ENCODE assay signal across 2 cellular contexts in the genomic region with DNA sequence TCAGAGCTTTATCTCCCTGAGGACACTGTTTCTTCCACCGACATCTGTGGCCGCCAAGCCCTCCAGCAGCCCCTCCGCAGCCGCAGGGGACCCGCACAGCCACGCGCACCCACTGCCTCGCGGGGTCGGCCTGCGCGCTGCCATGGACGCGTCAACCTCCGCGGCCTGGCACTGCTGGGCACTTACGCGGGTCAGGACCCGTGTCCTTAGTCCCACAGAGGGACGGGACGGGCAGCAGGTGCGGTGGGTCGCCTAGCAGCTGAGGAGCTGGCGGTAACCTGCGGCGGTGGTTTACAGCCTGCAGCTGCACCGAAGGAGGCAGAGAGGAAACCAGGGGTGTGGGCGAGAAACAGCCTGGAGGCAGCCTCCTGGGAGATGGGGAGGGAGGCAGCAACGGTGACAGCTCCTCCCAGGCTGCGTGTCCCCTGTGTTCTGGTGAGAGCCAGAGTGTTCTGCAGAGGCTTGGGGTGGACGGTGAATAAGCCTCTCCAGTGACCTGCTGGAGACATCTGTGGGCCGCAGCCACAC.
TF ChIP-seq lines count a peak whose summit lies in the region.

No MANE protein-coding gene starts in this region.

TF ChIP-seq in SK-N-SH, 30 proteins besides CTCF, POLR2A, EP300 and RAD21 (continued from another document):
- TF ChIP-seq, protein P1, sequence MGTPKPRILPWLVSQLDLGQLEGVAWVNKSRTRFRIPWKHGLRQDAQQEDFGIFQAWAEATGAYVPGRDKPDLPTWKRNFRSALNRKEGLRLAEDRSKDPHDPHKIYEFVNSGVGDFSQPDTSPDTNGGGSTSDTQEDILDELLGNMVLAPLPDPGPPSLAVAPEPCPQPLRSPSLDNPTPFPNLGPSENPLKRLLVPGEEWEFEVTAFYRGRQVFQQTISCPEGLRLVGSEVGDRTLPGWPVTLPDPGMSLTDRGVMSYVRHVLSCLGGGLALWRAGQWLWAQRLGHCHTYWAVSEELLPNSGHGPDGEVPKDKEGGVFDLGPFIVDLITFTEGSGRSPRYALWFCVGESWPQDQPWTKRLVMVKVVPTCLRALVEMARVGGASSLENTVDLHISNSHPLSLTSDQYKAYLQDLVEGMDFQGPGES (IDR thresholded peaks at IDR 0.05; ENCODE audit: low read depth, low read length) = no peak
- TF ChIP-seq GABPA (IDR thresholded peaks at IDR 0.05; ENCODE audit: low read depth) (no peak), MEF2A (IDR thresholded peaks at IDR 0.05; ENCODE audit: borderline replicate concordance, low read depth) (no peak), TAF1 (IDR thresholded peaks at IDR 0.05; ENCODE audit: borderline replicate concordance, low read depth, low read length) (no peak), FOSL2 (IDR thresholded peaks at IDR 0.05; ENCODE audit: borderline replicate concordance, low read depth) (no peak), SIN3A (IDR thresholded peaks at IDR 0.05; ENCODE audit: borderline replicate concordance, low read depth, low read length) (no peak), NRF1 (IDR thresholded peaks at IDR 0.05; ENCODE audit: low read depth, low read length) (no peak)
- TF ChIP-seq, protein P2, sequence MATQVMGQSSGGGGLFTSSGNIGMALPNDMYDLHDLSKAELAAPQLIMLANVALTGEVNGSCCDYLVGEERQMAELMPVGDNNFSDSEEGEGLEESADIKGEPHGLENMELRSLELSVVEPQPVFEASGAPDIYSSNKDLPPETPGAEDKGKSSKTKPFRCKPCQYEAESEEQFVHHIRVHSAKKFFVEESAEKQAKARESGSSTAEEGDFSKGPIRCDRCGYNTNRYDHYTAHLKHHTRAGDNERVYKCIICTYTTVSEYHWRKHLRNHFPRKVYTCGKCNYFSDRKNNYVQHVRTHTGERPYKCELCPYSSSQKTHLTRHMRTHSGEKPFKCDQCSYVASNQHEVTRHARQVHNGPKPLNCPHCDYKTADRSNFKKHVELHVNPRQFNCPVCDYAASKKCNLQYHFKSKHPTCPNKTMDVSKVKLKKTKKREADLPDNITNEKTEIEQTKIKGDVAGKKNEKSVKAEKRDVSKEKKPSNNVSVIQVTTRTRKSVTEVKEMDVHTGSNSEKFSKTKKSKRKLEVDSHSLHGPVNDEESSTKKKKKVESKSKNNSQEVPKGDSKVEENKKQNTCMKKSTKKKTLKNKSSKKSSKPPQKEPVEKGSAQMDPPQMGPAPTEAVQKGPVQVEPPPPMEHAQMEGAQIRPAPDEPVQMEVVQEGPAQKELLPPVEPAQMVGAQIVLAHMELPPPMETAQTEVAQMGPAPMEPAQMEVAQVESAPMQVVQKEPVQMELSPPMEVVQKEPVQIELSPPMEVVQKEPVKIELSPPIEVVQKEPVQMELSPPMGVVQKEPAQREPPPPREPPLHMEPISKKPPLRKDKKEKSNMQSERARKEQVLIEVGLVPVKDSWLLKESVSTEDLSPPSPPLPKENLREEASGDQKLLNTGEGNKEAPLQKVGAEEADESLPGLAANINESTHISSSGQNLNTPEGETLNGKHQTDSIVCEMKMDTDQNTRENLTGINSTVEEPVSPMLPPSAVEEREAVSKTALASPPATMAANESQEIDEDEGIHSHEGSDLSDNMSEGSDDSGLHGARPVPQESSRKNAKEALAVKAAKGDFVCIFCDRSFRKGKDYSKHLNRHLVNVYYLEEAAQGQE (IDR thresholded peaks at IDR 0.05; ENCODE audit: low read depth, low read length) = no peak
TF ChIP-seq in SK-N-SH: peak in this region for 0.

TF ChIP-seq in SK-N-SH treated with all-trans-retinoic acid at 6 μM for 48 hours, 23 proteins besides CTCF, POLR2A, EP300 and RAD21 (continued from another document):
- no peak for TF ChIP-seq ARNTL (CRISPR knock-in tag; IDR thresholded peaks at IDR 0.05; ENCODE audit: borderline replicate concordance, low read depth)
- TF ChIP-seq ZNF565 (CRISPR knock-in tag; conservative IDR thresholded peaks at IDR 0.05; ENCODE audit: low read depth) = no peak
- no peak for TF ChIP-seq PPARA (CRISPR knock-in tag; IDR thresholded peaks at IDR 0.05; ENCODE audit: borderline replicate concordance)
- no peak for TF ChIP-seq RARB (CRISPR knock-in tag; IDR thresholded peaks at IDR 0.05)
- TF ChIP-seq, protein P3, sequence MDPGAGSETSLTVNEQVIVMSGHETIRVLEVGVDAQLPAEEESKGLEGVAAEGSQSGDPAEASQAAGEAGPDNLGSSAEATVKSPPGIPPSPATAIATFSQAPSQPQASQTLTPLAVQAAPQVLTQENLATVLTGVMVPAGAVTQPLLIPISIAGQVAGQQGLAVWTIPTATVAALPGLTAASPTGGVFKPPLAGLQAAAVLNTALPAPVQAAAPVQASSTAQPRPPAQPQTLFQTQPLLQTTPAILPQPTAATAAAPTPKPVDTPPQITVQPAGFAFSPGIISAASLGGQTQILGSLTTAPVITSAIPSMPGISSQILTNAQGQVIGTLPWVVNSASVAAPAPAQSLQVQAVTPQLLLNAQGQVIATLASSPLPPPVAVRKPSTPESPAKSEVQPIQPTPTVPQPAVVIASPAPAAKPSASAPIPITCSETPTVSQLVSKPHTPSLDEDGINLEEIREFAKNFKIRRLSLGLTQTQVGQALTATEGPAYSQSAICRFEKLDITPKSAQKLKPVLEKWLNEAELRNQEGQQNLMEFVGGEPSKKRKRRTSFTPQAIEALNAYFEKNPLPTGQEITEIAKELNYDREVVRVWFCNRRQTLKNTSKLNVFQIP (CRISPR knock-in tag; IDR thresholded peaks at IDR 0.05; ENCODE audit: borderline replicate concordance, low read depth) = no peak
